ENCODE assay signal across 27 cellular contexts in the genomic region with DNA sequence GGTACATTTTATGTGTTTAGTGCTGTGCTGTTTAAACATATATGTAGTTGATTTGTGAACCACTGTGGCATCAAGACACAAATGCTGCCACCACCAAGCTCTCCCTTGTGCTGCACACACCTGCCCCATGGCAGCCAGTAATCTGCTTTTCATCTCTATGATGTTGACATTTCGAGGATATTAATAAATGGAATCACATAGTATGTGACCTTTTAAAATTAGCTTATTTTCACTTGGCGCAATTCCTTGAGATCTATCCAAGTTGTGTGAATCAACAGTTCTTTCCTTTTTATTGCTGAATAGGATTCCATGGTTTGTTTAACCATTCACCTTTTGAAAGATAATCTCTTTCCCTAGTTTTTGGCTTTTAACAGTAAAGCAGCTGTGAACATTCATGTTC.
A peak's percentile ranks its signal among the peaks of the same experiment; 100 is the strongest.
DNase-seq lines count a peak whose midpoint lies in the region; ATAC-seq and TF ChIP-seq lines count a peak whose summit lies in the region.
"Had no signal": no experiment of that assay in that cellular context is flagged by ENCODE, and none has a peak within 500 bp of the region (broad histone marks: within the 10 kb centered on the region; RNA-seq: fewer than 3 reads in every experiment).

No MANE protein-coding gene starts in this region.

- no peak overlapping the region for H2AFZ ChIP-seq in H9 (ENCODE audit: low read length)

- no peak overlapping the region for H3K4me2 ChIP-seq in H9 (ENCODE audit: insufficient read depth, insufficient read length, low read length)
- H3K4me2 ChIP-seq: KMS-11, smooth muscle cell had no signal

- no peak overlapping the region for H3T11ph ChIP-seq in H9 (ENCODE audit: low read length)

- CTCF ChIA-PET in A673 (lab: Charles Lee) = interaction anchor here (1.0 kb wide), 1 partner anchor 72 kb away, joined by 3 read pairs; no protein-coding TSS in a partner anchor

- no peaks in the 10 kb centered on the region for H3K27me3 Mint-ChIP-seq in H9 (ENCODE audit: low read depth)
- H3K27me3 Mint-ChIP-seq: activated CD8-positive, alpha-beta T cell treated with anti-CD3 and anti-CD28 coated beads for 36 hours; activated naive CD8-positive, alpha-beta T cell treated with anti-CD3 and anti-CD28 coated beads, Interleukin-2, amount 50 U/mL, for 24 hours had no signal

- no peak overlapping the region for H2BK15ac ChIP-seq in H9 (ENCODE audit: low read depth, low read length)

- BruUV-seq in A673 (replicated peaks; lab: Mats Ljungman, UMichigan) = no TSS peak

- no peak overlapping the region for H4K8ac ChIP-seq in H9 (replicated peaks; ENCODE audit: insufficient read length, low read depth, low read length)

- no peak overlapping the region for H2BK20ac ChIP-seq in H9 (ENCODE audit: low read depth, low read length, poor library complexity, severe bottlenecking)

- no peak for ATAC-seq in gastroesophageal sphincter
- ATAC-seq in GM18502 (IDR thresholded peaks at IDR 0.05; ENCODE audit: poor library complexity, unreplicated experiment) = no peak
- ATAC-seq in GM21515 (IDR thresholded peaks at IDR 0.05; ENCODE audit: unreplicated experiment) = no peak
- ATAC-seq in GM19452 (IDR thresholded peaks at IDR 0.05; ENCODE audit: unreplicated experiment) = no peak
- ATAC-seq: activated CD8-positive, alpha-beta T cell treated with anti-CD3 and anti-CD28 coated beads for 36 hours; activated naive CD8-positive, alpha-beta T cell treated with anti-CD3 and anti-CD28 coated beads, Interleukin-2, amount 50 U/mL, for 24 hours; left cardiac atrium had no signal

- no peak overlapping the region; a peak in 1 of 5 replicates for H3K4me3 Mint-ChIP-seq in H9
- H3K4me3 Mint-ChIP-seq: activated CD8-positive, alpha-beta T cell treated with anti-CD3 and anti-CD28 coated beads for 36 hours; activated naive CD8-positive, alpha-beta T cell treated with anti-CD3 and anti-CD28 coated beads, Interleukin-2, amount 50 U/mL, for 24 hours; CD4-positive, CD25-positive, alpha-beta regulatory T cell; HFFc6 had no signal

- peaks cover 63% of the 10 kb centered on the region; the same call in 1 of the 2 replicates for H3K79me2 ChIP-seq in H9 (ENCODE audit: insufficient read depth, low read length)

- no peak overlapping the region for H3K23ac ChIP-seq in H9 (ENCODE audit: insufficient read length, low read depth, low read length)

- peaks cover 10% of the 10 kb centered on the region for H3K79me1 ChIP-seq in H9 (ENCODE audit: insufficient read depth, low read depth, low read length, poor library complexity, severe bottlenecking)

- H3K4me1 ChIP-seq in A673 (ENCODE audit: insufficient read depth, low read length, poor library complexity, severe bottlenecking) (peaks cover 34% of the 10 kb centered on the region), H9 (ENCODE audit: insufficient read depth, low read length) (peaks cover 5% of the 10 kb centered on the region; the same call in 1 of the 2 replicates), gastroesophageal sphincter (peaks cover 9 to 82% (median 25%) of the 10 kb centered on the region in 3 donors), sigmoid colon (peaks cover 0 to 99% (median 72%) of the 10 kb centered on the region in 4 donors)

- H2BK120ac ChIP-seq in H9 (ENCODE audit: low read depth, low read length, poor library complexity, severe bottlenecking) = no peak overlapping the region

- peak overlapping the region in 2 of 3 experiments; percentile 80 to 84; a peak in 3 of 7 replicates for H3K27ac Mint-ChIP-seq in H9
- H3K27ac Mint-ChIP-seq: activated CD8-positive, alpha-beta T cell treated with anti-CD3 and anti-CD28 coated beads for 36 hours; activated naive CD8-positive, alpha-beta T cell treated with anti-CD3 and anti-CD28 coated beads, Interleukin-2, amount 50 U/mL, for 24 hours; CD4-positive, CD25-positive, alpha-beta regulatory T cell; HFFc6 had no signal

- H4K5ac ChIP-seq in H9 (ENCODE audit: insufficient read length, low read depth, low read length) = no peak overlapping the region

- TF ChIP-seq EP300 in gastroesophageal sphincter (IDR thresholded peaks at IDR 0.05) = no peak
- TF ChIP-seq EP300 in sigmoid colon (IDR thresholded peaks at IDR 0.05) = peak in 1 of 4 donors; percentile 6

- no CpG with 5 or more reads among the region's 2 CpGs for WGBS in H9 (ENCODE audit: extremely low coverage, insufficient read length, low lambda C conversion rate)
- 21 to 23% methylated on average over 2 of the region's 2 CpGs for WGBS in gastroesophageal sphincter (ENCODE audit: low coverage in 1 of 2), 2 donors
- 17 to 59% methylated on average over 2 of the region's 2 CpGs for WGBS in sigmoid colon, 2 donors

- TF ChIP-seq POLR2A in gastroesophageal sphincter (IDR thresholded peaks at IDR 0.05) (no peak), sigmoid colon (IDR thresholded peaks at IDR 0.05) (no peak)

- H3K56ac ChIP-seq in H9 (ENCODE audit: insufficient read length, low read depth, low read length) = no peak overlapping the region

- H3K4ac ChIP-seq in H9 (ENCODE audit: low read depth, low read length) = no peak overlapping the region

- H3K27me3 ChIP-seq in A673 (replicated peaks; ENCODE audit: insufficient read depth, low read depth, low read length, poor library complexity) (no peaks in the 10 kb centered on the region), H9 (ENCODE audit: insufficient read depth, low read length) (no peaks in the 10 kb centered on the region), gastroesophageal sphincter (no peaks in the 10 kb centered on the region), sigmoid colon (no peaks in the 10 kb centered on the region)
- H3K27me3 ChIP-seq: brain microvascular endothelial cell, upper lobe of left lung had no signal

- no peaks in the 10 kb centered on the region; a peak in 1 of 7 replicates for H3K36me3 Mint-ChIP-seq in H9 (ENCODE audit: insufficient read depth in 1 of 3, low read depth in 3 of 3)
- H3K36me3 Mint-ChIP-seq: CD4-positive, CD25-positive, alpha-beta regulatory T cell had no signal

- H3K9me3 Mint-ChIP-seq in H9 = no peaks in the 10 kb centered on the region
- H3K9me3 Mint-ChIP-seq: activated CD8-positive, alpha-beta T cell treated with anti-CD3 and anti-CD28 coated beads for 36 hours; activated naive CD8-positive, alpha-beta T cell treated with anti-CD3 and anti-CD28 coated beads, Interleukin-2, amount 50 U/mL, for 24 hours; CD4-positive, CD25-positive, alpha-beta regulatory T cell; HFFc6 had no signal

- H3K27ac ChIP-seq in A673 (ENCODE audit: low read depth, low read length, poor library complexity, severe bottlenecking) (peak overlapping the region; percentile 38), H9 (ENCODE audit: insufficient read length, low read depth, low read length) (no peak overlapping the region), gastroesophageal sphincter (peak overlapping the region in 3 of 4 donors; percentile 55 to 71 (median 63)), sigmoid colon (peak overlapping the region; percentile 48 to 73 (median 62))
- H3K27ac ChIP-seq: brain microvascular endothelial cell, KMS-11, psoas muscle, upper lobe of left lung had no signal

- H3K23me2 ChIP-seq in H9 (ENCODE audit: insufficient read length, low read depth, low read length, poor library complexity, severe bottlenecking) = no peaks in the 10 kb centered on the region

- H3K9me3 ChIP-seq in A673 (ENCODE audit: low read depth, low read length, poor library complexity, severe bottlenecking) = no peaks in the 10 kb centered on the region
- no peaks in the 10 kb centered on the region for H3K9me3 ChIP-seq in H9 (ENCODE audit: control insufficient read depth, low read depth, low read length)
- no peaks in the 10 kb centered on the region for H3K9me3 ChIP-seq in gastroesophageal sphincter
- no peaks in the 10 kb centered on the region for H3K9me3 ChIP-seq in sigmoid colon
- H3K9me3 ChIP-seq: psoas muscle, upper lobe of left lung had no signal

- intact Hi-C loops in A673 (cut with micrococcal nuclease; ENCODE audit: unreplicated experiment) (no loop called here), sigmoid colon (cut with DNase I) (no loop called here)

- H3K4me3 ChIP-seq in A673 (ENCODE audit: low read depth, low read length, poor library complexity, severe bottlenecking) = no peak overlapping the region
- no peak overlapping the region for H3K4me3 ChIP-seq in gastroesophageal sphincter
- H3K4me3 ChIP-seq in sigmoid colon = no peak overlapping the region
- H3K4me3 ChIP-seq: coronary artery, psoas muscle, smooth muscle cell, upper lobe of left lung had no signal

- no peak overlapping the region for H2BK12ac ChIP-seq in H9 (ENCODE audit: insufficient read length, low read depth, low read length)

- no peak for DNase-seq in A673 (ENCODE audit: low spot score)
- no peak for DNase-seq in H9
- DNase-seq in sigmoid colon = no peak
- DNase-seq: activated CD4-positive, CD25-positive, alpha-beta regulatory T cell; activated CD8-positive, alpha-beta T cell treated with anti-CD3 and anti-CD28 coated beads for 36 hours; activated gamma-delta T cell; activated naive CD8-positive, alpha-beta T cell treated with anti-CD3 and anti-CD28 coated beads, Interleukin-2, amount 50 U/mL, for 24 hours; activated T-cell treated with anti-CD3 and anti-CD28 coated beads for 4 hours; brain microvascular endothelial cell; CD4-positive, CD25-positive, alpha-beta regulatory T cell; glutamatergic neuron; HFFc6; left cardiac atrium; MV-4-11; NCI-H1694; NCI-H69; psoas muscle; stimulated activated naive CD4-positive, alpha-beta T cell; T-helper 9 cell; upper lobe of left lung had no signal

- H3K4me1 Mint-ChIP-seq in H9 = peaks cover 52 to 57% of the 10 kb centered on the region in 2 experiments
- H3K4me1 Mint-ChIP-seq: activated naive CD8-positive, alpha-beta T cell treated with anti-CD3 and anti-CD28 coated beads, Interleukin-2, amount 50 U/mL, for 24 hours had no signal

- H3K36me3 ChIP-seq in A673 (ENCODE audit: insufficient read depth, low read length, poor library complexity, severe bottlenecking) (no peaks in the 10 kb centered on the region), gastroesophageal sphincter (no peaks in the 10 kb centered on the region), sigmoid colon (no peaks in the 10 kb centered on the region)
- H3K36me3 ChIP-seq: brain microvascular endothelial cell, upper lobe of left lung had no signal

- TF ChIP-seq CTCF in A673 (conservative IDR thresholded peaks at IDR 0.05; ENCODE audit: low read depth, low read length) = no peak
- TF ChIP-seq CTCF in H9 (conservative IDR thresholded peaks at IDR 0.05) = no peak
- no peak for TF ChIP-seq CTCF in gastroesophageal sphincter (IDR thresholded peaks at IDR 0.05)
- TF ChIP-seq CTCF in sigmoid colon (IDR thresholded peaks at IDR 0.05) = no peak

- H2AK5ac ChIP-seq in H9 (ENCODE audit: insufficient read length, low read length) = no peak overlapping the region

- H3K14ac ChIP-seq in H9 (ENCODE audit: insufficient read depth, low read length) = no peak overlapping the region

- POLR2A ChIA-PET in A673 (lab: Charles Lee; ENCODE audit: low non-redundant PET) = no interaction called here

- H4K91ac ChIP-seq in H9 (ENCODE audit: insufficient read length, low read depth, low read length) = no peak overlapping the region

- no peak overlapping the region for H3K18ac ChIP-seq in H9 (ENCODE audit: insufficient read length, low read depth, low read length)

- H2BK5ac ChIP-seq in H9 (ENCODE audit: insufficient read length, low read length) = no peak overlapping the region

- H4K20me1 ChIP-seq in H9 (ENCODE audit: control insufficient read depth, insufficient read depth, insufficient read length) = no peaks in the 10 kb centered on the region

- no peak overlapping the region for H3K9ac ChIP-seq in H9 (ENCODE audit: extremely low read depth, insufficient read length, low read length)
- H3K9ac ChIP-seq: KMS-11 had no signal
